ENCODE assay signal across 8 cellular contexts in genomic region chr17:7572588-7573323, GRCh38. TPM values are rescaled to one million over a fixed set of nuclear protein-coding genes. Genes with fewer than 3 reads are reported as not detected.
DNase-seq lines count a peak whose midpoint lies in the region; ATAC-seq and TF ChIP-seq lines count a peak whose summit lies in the region.

No MANE protein-coding gene starts in this region.

- peaks cover 22 to 58% (median 53%) of the 10 kb centered on the region in 6 donors for H3K4me1 ChIP-seq in spleen

- peak overlapping the region; percentile 98 to 100 (median 99) for H3K27ac ChIP-seq in spleen

- TF ChIP-seq POLR2A in GM18526 (IDR thresholded peaks at IDR 0.05; ENCODE audit: extremely low read depth, insufficient read length) (peak; percentile 99), spleen (IDR thresholded peaks at IDR 0.05) (peak; percentile 96 to 98 (median 98))

- peak; percentile 93 for ATAC-seq in HG03175 (IDR thresholded peaks at IDR 0.05; ENCODE audit: unreplicated experiment)
- ATAC-seq in activated CD4-positive, CD25-positive, alpha-beta regulatory T cell treated with anti-CD3 and anti-CD28 coated beads, Interleukin-2, amount 50 U/mL, for 24 hours, result peak; percentile 0 to 86

- no peaks in the 10 kb centered on the region for H3K9me3 ChIP-seq in spleen

- H3K27me3 ChIP-seq in spleen (replicated peaks in 1 of 7), result no peaks in the 10 kb centered on the region

- peak overlapping the region; percentile 91 to 100 (median 98) for H3K4me3 ChIP-seq in spleen

- intact Hi-C loops in spleen (cut with DNase I; ENCODE audit: low total_unique reads), result loop anchor here (10.0 kb wide), 1 partner anchor 228 kb away; no protein-coding TSS in a partner anchor

- TF ChIP-seq CTCF in spleen (IDR thresholded peaks at IDR 0.05 in 8 of 11, conservative IDR thresholded peaks at IDR 0.05 in 3 of 11), result peak in 7 of 11 experiments; percentile 13 to 40 (median 22)

- H3K36me3 ChIP-seq in spleen, result peaks cover 15 to 76% (median 60%) of the 10 kb centered on the region in 6 donors

- DNase-seq in A172 (ENCODE audit: low spot score) (peak; percentile 100), NCI-H345 treated with DMSO at 0.1 percent for 48 hours (lab: John Stamatoyannopoulos, UW; ENCODE audit: unreplicated experiment) (peak; percentile 90), islet precursor cell (peak; percentile 100), spleen (peak; percentile 99)
- peak; percentile 100 for DNase-seq in central memory CD4-positive, alpha-beta T cell

- WGBS in spleen, 5 donors, result 0 to 1% (median 1%) methylated on average over 43 to 73 of the region's 73 CpGs

RNA-seq across cellular contexts. Expression of gene CD68, which starts 6.7 kb away (rescaled TPM):
- 11.5 and 15.6 TPM in 2 replicates for total RNA-seq in A172 (2014; rRNA removed; shearing (Covaris generic))
- 100 to 1,000 TPM; 177 to 387 (median 271) TPM for total RNA-seq in spleen
- 100 to 1,000 TPM in 1 of 3 donors, 10 to 100 TPM in 2; 52.5 to 236 (median 86.1) TPM for polyA plus RNA-seq in spleen

RNA-seq across cellular contexts. Expression of gene MPDU1, which starts 10.9 kb away (rescaled TPM):
- 246 and 350 TPM in 2 replicates for total RNA-seq in A172 (2014; rRNA removed; shearing (Covaris generic))
- 100 to 1,000 TPM in 1 of 7 donors, 10 to 100 TPM in 6; 35.5 to 163 (median 51.2) TPM for total RNA-seq in spleen
- polyA plus RNA-seq in spleen, result 10 to 100 TPM; 42.7 to 73.0 (median 59.5) TPM

RNA-seq across cellular contexts. Expression of gene SENP3, which starts 11.0 kb away (rescaled TPM):
- total RNA-seq in A172 (2014; rRNA removed; shearing (Covaris generic)), result 162 and 170 TPM in 2 replicates
- total RNA-seq in spleen, result 10 to 100 TPM; 36.3 to 71.7 (median 42.9) TPM
- polyA plus RNA-seq in spleen, result 10 to 100 TPM; 43.1 to 52.7 (median 45.6) TPM

RNA-seq across cellular contexts. Expression of gene TNFSF13, which starts 14.2 kb away (rescaled TPM):
- 3.7 and 4.1 TPM in 2 replicates for total RNA-seq in A172 (2014; rRNA removed; shearing (Covaris generic))
- total RNA-seq in spleen, result 10 to 100 TPM; 14.5 to 54.0 (median 31.6) TPM
- 10 to 100 TPM; 19.9 to 23.4 (median 20.5) TPM for polyA plus RNA-seq in spleen

RNA-seq across cellular contexts. Expression of gene SOX15, which starts 17.1 kb away (rescaled TPM):
- total RNA-seq in A172 (2014; rRNA removed; shearing (Covaris generic)), result 2.0 and 7.2 TPM in 2 replicates
- total RNA-seq in spleen, result 1 to 10 TPM in 1 of 7 donors, under 1 TPM in 2, not detected in 4; 0.41 to 1.7 (median 0.64) TPM
- under 1 TPM; 0.20 to 0.44 (median 0.32) TPM for polyA plus RNA-seq in spleen

Comparison
In these comparisons a context has a peak if more than half of its experiments do, and no peak if none do; other contexts are left out.
1. Peak in every context shown above with its lines: DNase-seq, ATAC-seq, H3K4me3 ChIP-seq and H3K27ac ChIP-seq.
2. RNA of gene CD68, which starts 6.7 kb away (total RNA-seq): 177 to 387 TPM in spleen; 11.5 to 15.6 TPM in A172; every median in the first group is over 10 times any median in the second.